21 cellular contexts compared by ENCODE assay signal in the genomic region with DNA sequence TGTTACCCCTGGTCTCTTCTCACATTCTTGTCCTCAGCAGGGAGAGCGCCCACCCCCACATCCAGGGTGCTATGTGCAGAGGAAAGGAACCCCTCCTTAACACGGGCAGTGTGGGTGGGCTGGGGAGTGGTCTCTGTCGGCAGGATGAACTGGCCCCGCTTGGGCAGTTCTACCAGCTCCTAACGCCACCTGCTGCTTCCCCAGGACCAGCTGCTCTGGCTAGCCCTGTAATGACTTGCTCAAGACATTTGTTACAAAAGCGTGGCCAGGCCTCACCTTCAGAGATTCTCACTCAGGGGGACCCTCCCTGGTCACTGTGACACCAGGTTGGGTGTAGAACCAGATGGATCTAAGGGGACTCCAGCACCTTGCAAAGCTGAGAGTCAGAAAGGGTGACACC.
DNase-seq lines count a peak whose midpoint lies in the region; ATAC-seq, FAIRE-seq and TF ChIP-seq lines count a peak whose summit lies in the region.
"Had no signal": no experiment of that assay in that cellular context is flagged by ENCODE, and none has a peak within 500 bp of the region (broad histone marks: within the 10 kb centered on the region; RNA-seq: fewer than 3 reads in every experiment).

No MANE protein-coding gene starts in this region.

- no peak overlapping the region for H4K5ac ChIP-seq in H1 (ENCODE audit: insufficient read length, low read depth, low read length)

- H4K20me1 ChIP-seq in H1 (replicated peaks in 1 of 2; ENCODE audit: control insufficient read depth in 1 of 2, insufficient read depth in 2 of 2, low read length in 2 of 2) = peaks cover 0 to 15% of the 10 kb centered on the region in 2 experiments

- intact Hi-C loops in Right ventricle myocardium inferior (cut with DNase I) (no loop called here), Right ventricle myocardium superior (cut with DNase I) (loop anchor here (10.0 kb wide), 2 partner anchors 83 to 213 kb away; partner anchors contain the start of gene HMCN2), spleen (cut with DNase I; ENCODE audit: low total_unique reads) (loop anchor here (10.0 kb wide), 2 partner anchors 103 to 233 kb away; no protein-coding TSS in a partner anchor), Calu3 (cut with micrococcal nuclease; ENCODE audit: unreplicated experiment) (no loop called here)

- TF ChIP-seq RAD21 in H1 (IDR thresholded peaks at IDR 0.05 in 1 of 2, conservative IDR thresholded peaks at IDR 0.05 in 1 of 2; ENCODE audit: low read depth in 2 of 2, low read length in 2 of 2) = peak in 1 of 2 experiments; percentile 20; a peak in 1 of 4 replicates

- peaks cover 0 to 12% (median 6%) of the 10 kb centered on the region in 4 experiments; a peak in 4 of 7 replicates for H3K4me1 ChIP-seq in H1 (replicated peaks in 1 of 4; ENCODE audit: control insufficient read depth in 3 of 4, insufficient read depth in 4 of 4, low read length in 3 of 4)
- peaks cover 0 to 5% (median 0%) of the 10 kb centered on the region in 6 donors for H3K4me1 ChIP-seq in spleen
- H3K4me1 ChIP-seq: HAP-1 had no signal

- H3K9me3 Mint-ChIP-seq in Calu3 (ENCODE audit: low read depth, unreplicated experiment) = no peaks in the 10 kb centered on the region
- H3K9me3 Mint-ChIP-seq: T-helper 1 cell treated with Interleukin-12 subunit alpha and Interleukin-12 subunit beta and Interleukin-4 antibody, amounts not matched to agents 30 μg/mL and 1 μg/mL, for 36 hours had no signal

- H3K79me1 ChIP-seq in H1 (ENCODE audit: low read depth, low read length) = peaks cover 10% of the 10 kb centered on the region

- TF ChIP-seq EP300 in H1 (IDR thresholded peaks at IDR 0.05; ENCODE audit: borderline replicate concordance in 1 of 2, low read depth in 2 of 2, low read length in 2 of 2) = no peak

- ATAC-seq in Right ventricle myocardium inferior (no peak), Right ventricle myocardium superior (ENCODE audit: poor library complexity) (no peak)
- ATAC-seq: PC-3 had no signal

- no peak overlapping the region for H3K27ac Mint-ChIP-seq in Calu3 (ENCODE audit: unreplicated experiment)
- H3K27ac Mint-ChIP-seq: T-helper 1 cell treated with Interleukin-12 subunit alpha and Interleukin-12 subunit beta and Interleukin-4 antibody, amounts not matched to agents 30 μg/mL and 1 μg/mL, for 36 hours had no signal

- H3K56ac ChIP-seq in H1 (replicated peaks; ENCODE audit: insufficient read length, low read depth, low read length) = no peak overlapping the region

- no peak overlapping the region for H2BK120ac ChIP-seq in H1 (replicated peaks; ENCODE audit: low read depth, low read length)

- 91% methylated on average over 6 of the region's 6 CpGs; no CpG with 5 or more reads in 1 of the 2 experiments for WGBS in H1 (ENCODE audit: extremely low coverage in 1 of 2, insufficient coverage in 1 of 2, insufficient read length in 1 of 2, insufficient replicate concordance in 2 of 2, low coverage in 1 of 2, low lambda C conversion rate in 2 of 2, missing lambda C conversion rate in 1 of 2), 2 experiments
- 46 to 55% (median 52%) methylated on average over 4 to 6 of the region's 6 CpGs for WGBS in spleen, 5 donors

- H3K4me3 ChIP-seq in H1 (ENCODE audit: extremely low read depth in 1 of 4, insufficient read depth in 2 of 4, low read depth in 3 of 4, low read length in 4 of 4) = no peak overlapping the region
- H3K4me3 ChIP-seq in spleen = no peak overlapping the region
- H3K4me3 ChIP-seq: HAP-1, SK-N-MC had no signal

- no peak overlapping the region for H3K14ac ChIP-seq in H1 (ENCODE audit: insufficient read length)

- H3K23ac ChIP-seq in H1 (ENCODE audit: insufficient read length) = no peak overlapping the region

- peaks cover 15% of the 10 kb centered on the region for H3K23me2 ChIP-seq in H1 (ENCODE audit: low read depth, low read length)

- H3K27me3 Mint-ChIP-seq in Calu3 (ENCODE audit: unreplicated experiment) = no peaks in the 10 kb centered on the region

- H3K79me2 ChIP-seq in H1 (ENCODE audit: control insufficient read depth in 1 of 2, insufficient read depth in 2 of 2, low read length in 2 of 2) = 0 out of 4 replicates have a peak, but pooled peaks cover 0 to 3% of the 10 kb centered on the region in 2 experiments

- H3K4me3 Mint-ChIP-seq in Calu3 (ENCODE audit: low read depth, unreplicated experiment) = no peak overlapping the region
- H3K4me3 Mint-ChIP-seq: T-helper 1 cell treated with Interleukin-12 subunit alpha and Interleukin-12 subunit beta and Interleukin-4 antibody, amounts not matched to agents 30 μg/mL and 1 μg/mL, for 36 hours had no signal

- H3K9me3 ChIP-seq in H1 (ENCODE audit: insufficient read depth in 2 of 2, low read depth in 1 of 2, low read length in 1 of 2) (no peaks in the 10 kb centered on the region), spleen (no peaks in the 10 kb centered on the region)
- H3K9me3 ChIP-seq: HAP-1 had no signal

- no peak overlapping the region for H2BK15ac ChIP-seq in H1 (ENCODE audit: low read length)

- peak overlapping the region; percentile 53 for H3K4ac ChIP-seq in H1 (replicated peaks; ENCODE audit: insufficient read length, low read depth, low read length)

- no peak overlapping the region for H3K18ac ChIP-seq in H1 (ENCODE audit: extremely low read depth, low read length)

- no peaks in the 10 kb centered on the region for H3K36me3 Mint-ChIP-seq in Calu3 (ENCODE audit: insufficient read depth, unreplicated experiment)

- no peak overlapping the region for H2AFZ ChIP-seq in H1 (ENCODE audit: low read length)

- FAIRE-seq in H1 (lab: Jason Lieb, UNC) = no peak
- FAIRE-seq: HTR-8/SVneo had no signal

- H2BK5ac ChIP-seq in H1 (ENCODE audit: low read depth, low read length) = no peak overlapping the region

- no peak overlapping the region for H4K91ac ChIP-seq in H1 (replicated peaks; ENCODE audit: insufficient read length, low read length)

- peak; percentile 49 for DNase-seq in Right ventricle myocardium inferior (ENCODE audit: missing footprints)
- DNase-seq in Right ventricle myocardium superior = no peak
- DNase-seq in OCI-M1 (lab: John Stamatoyannopoulos, UW) = peak; percentile 13
- DNase-seq in H1 (ENCODE audit: low read depth in 1 of 2, low spot score in 2 of 2) = no peak
- peak; percentile 58 for DNase-seq in spleen
- DNase-seq in NCI-H524 treated with DMSO at 0.1 percent for 48 hours (lab: John Stamatoyannopoulos, UW) = no peak
- DNase-seq in T-helper 9 cell = no peak
- DNase-seq in Calu3 = no peak
- DNase-seq: COR-L47, DMS79, KBM-7, NCI-H1048, NCI-H1436 treated with DMSO at 0.1 percent for 48 hours, NCI-H2081, NCI-H510A, PC-3 had no signal

- H3K9ac ChIP-seq in H1 (replicated peaks in 1 of 4; ENCODE audit: extremely low read depth in 1 of 4, low read depth in 3 of 4, low read length in 3 of 4) = no peak overlapping the region

- POLR2A ChIA-PET in H1 (lab: Charles Lee; ENCODE audit: partially characterized antibody) = interaction anchor here (0.5 to 3.5 kb wide), 3 partner anchors 10 to 298 kb away, joined by 3 to 14 read pairs (median 3); no protein-coding TSS in a partner anchor

- H3K27me3 ChIP-seq in H1 (replicated peaks in 1 of 4; ENCODE audit: control insufficient read depth in 3 of 4, extremely low read depth in 1 of 4, insufficient read depth in 3 of 4, low read length in 3 of 4) (no peaks in the 10 kb centered on the region), spleen (replicated peaks in 1 of 7) (peaks cover 0 to 64% (median 0%) of the 10 kb centered on the region in 7 donors)

- H3K27ac ChIP-seq in H1 (ENCODE audit: low read depth, low read length) (no peak overlapping the region), spleen (no peak overlapping the region)
- H3K27ac ChIP-seq: HL-60, SK-N-MC had no signal

- H3K36me3 ChIP-seq in H1 (ENCODE audit: control insufficient read depth in 2 of 4, insufficient read depth in 4 of 4, low read length in 3 of 4) (no peaks in the 10 kb centered on the region; a peak in 1 of 8 replicates), spleen (no peaks in the 10 kb centered on the region)
- H3K36me3 ChIP-seq: HAP-1 had no signal

- TF ChIP-seq CTCF in H1 (IDR thresholded peaks at IDR 0.05; ENCODE audit: control extremely low read depth in 1 of 3, insufficient read depth in 1 of 3, low read depth in 1 of 3, low read length in 3 of 3) (peak in 1 of 3 experiments; percentile 21; a peak in 1 of 4 replicates), spleen (IDR thresholded peaks at IDR 0.05 in 8 of 11, conservative IDR thresholded peaks at IDR 0.05 in 3 of 11) (no peak), Calu3 (IDR thresholded peaks at IDR 0.05; ENCODE audit: unreplicated experiment) (no peak)

- H2BK12ac ChIP-seq in H1 (ENCODE audit: low read depth, low read length) = no peak overlapping the region

- no peak overlapping the region for H2AK5ac ChIP-seq in H1 (ENCODE audit: low read depth, low read length)

- no peaks in the 10 kb centered on the region for H3K4me1 Mint-ChIP-seq in Calu3 (ENCODE audit: low read depth, unreplicated experiment)

- H3K4me2 ChIP-seq in H1 (ENCODE audit: insufficient read depth in 1 of 2, low read depth in 2 of 2, low read length in 2 of 2) = no peak overlapping the region

- no peak overlapping the region for H2BK20ac ChIP-seq in H1 (ENCODE audit: low read length)

- no peak for TF ChIP-seq POLR2A in H1 (IDR thresholded peaks at IDR 0.05; ENCODE audit: control extremely low read depth in 1 of 2, low read depth in 2 of 2, low read length in 2 of 2)
- no peak for TF ChIP-seq POLR2A in spleen (IDR thresholded peaks at IDR 0.05)

- BruUV-seq in Calu3 (replicated peaks; lab: Mats Ljungman, UMichigan) = no TSS peak

- no peak overlapping the region for H4K8ac ChIP-seq in H1 (ENCODE audit: extremely low read depth, insufficient read depth, low read length)

- CTCF ChIA-PET in H1 (lab: Charles Lee; ENCODE audit: partially characterized antibody) (interaction anchor here (0.8 to 2.6 kb wide), 4 partner anchors 7 to 241 kb away, joined by 3 to 13 read pairs (median 4); no protein-coding TSS in a partner anchor), Calu3 (lab: Charles Lee) (no interaction called here)

TF ChIP-seq in H1, 55 proteins besides CTCF, POLR2A, EP300 and RAD21 (continues in another document):
- no peak for TF ChIP-seq TBP (IDR thresholded peaks at IDR 0.05; ENCODE audit: low read depth, low read length)
- TF ChIP-seq CREB1 (IDR thresholded peaks at IDR 0.05) = no peak
- no peak for TF ChIP-seq CHD1 (IDR thresholded peaks at IDR 0.05; ENCODE audit: low read depth, low read length)
- no peak for TF ChIP-seq RBBP5 (IDR thresholded peaks at IDR 0.05; ENCODE audit: borderline replicate concordance, low read depth, low read length)
- TF ChIP-seq CBX5 (IDR thresholded peaks at IDR 0.05; ENCODE audit: low read depth, low read length) = no peak
- no peak for TF ChIP-seq SP1 (IDR thresholded peaks at IDR 0.05; ENCODE audit: low read depth, low read length)
- no peak for TF ChIP-seq CEBPB (IDR thresholded peaks at IDR 0.05; ENCODE audit: low read depth, low read length)
- no peak for TF ChIP-seq FOSL1 (IDR thresholded peaks at IDR 0.05; ENCODE audit: insufficient read depth, low read depth, low read length)
- no peak for TF ChIP-seq KDM4A (IDR thresholded peaks at IDR 0.05; ENCODE audit: low read depth, low read length, severe bottlenecking)
- no peak for TF ChIP-seq SIX5 (IDR thresholded peaks at IDR 0.05; ENCODE audit: low read depth, low read length)
- TF ChIP-seq HDAC6 (IDR thresholded peaks at IDR 0.05; ENCODE audit: low read depth, low read length) = no peak
- TF ChIP-seq TEAD4 (IDR thresholded peaks at IDR 0.05; ENCODE audit: low read depth, low read length) = no peak

Comparison
In these comparisons a context has a peak if more than half of its experiments do, and no peak if none do; other contexts are left out.
1. DNase-seq: peak in Right ventricle myocardium inferior (single experiment), OCI-M1 (single experiment) and spleen (single experiment); none in Right ventricle myocardium superior (single experiment), H1 (0 of 2), NCI-H524 treated with DMSO at 0.1 percent for 48 hours (single experiment), T-helper 9 cell (single experiment) and Calu3 (single experiment).
2. intact Hi-C loops: an anchor here in Right ventricle myocardium superior (10.0 kb wide) and spleen (10.0 kb wide); none called in Right ventricle myocardium inferior and Calu3.